Comparison of ENCODE assay signal across 26 cellular contexts in genomic region chr7:12633589-12633988, GRCh38.
"Had no signal": no experiment of that assay in that cellular context is flagged by ENCODE, and none has a peak within 500 bp of the region (broad histone marks: within the 10 kb centered on the region; RNA-seq: fewer than 3 reads in every experiment).

No MANE protein-coding gene starts in this region.

- H3K27me3 ChIP-seq: gastrocnemius medialis, hepatocyte, left lung, right atrium auricular region, sigmoid colon, stomach, thyroid gland had no signal

- H3K27ac Mint-ChIP-seq: endodermal cell; mesothelial cell of epicardium; nephron progenitor cell; stimulated activated memory B cell treated with anti-CD40 and anti-IgM and Interleukin-4, amounts not matched to agents 10 μg/mL and 1 μg/mL and 100 μg/mL, for 72 hours had no signal

- H3K4me3 ChIP-seq: dorsolateral prefrontal cortex, gastrocnemius medialis, heart left ventricle, hepatocyte, left lung, mucosa of descending colon, prostate gland, right atrium auricular region, sigmoid colon, stomach, thyroid gland had no signal

- H3K4me2 ChIP-seq: hepatocyte had no signal

- ATAC-seq: esophagus mucosa; gastrocnemius medialis; heart left ventricle; left cardiac atrium; left lung; mucosa of descending colon; stimulated activated memory B cell treated with anti-CD40 and anti-IgM and Interleukin-4, amounts not matched to agents 10 μg/mL and 1 μg/mL and 100 μg/mL, for 72 hours had no signal

- H3K4me3 Mint-ChIP-seq: endodermal cell; mesothelial cell of epicardium; naive B cell; nephron progenitor cell; stimulated activated memory B cell treated with anti-CD40 and anti-IgM and Interleukin-4, amounts not matched to agents 10 μg/mL and 1 μg/mL and 100 μg/mL, for 72 hours had no signal

- DNase-seq: dorsolateral prefrontal cortex; effector CD4-positive, alpha-beta T cell; endodermal cell; foreskin fibroblast; gastrocnemius medialis; heart left ventricle; left cardiac atrium; left lung; mesenchymal stem cell; mucosa of descending colon; naive B cell; nephron progenitor cell; nucleus accumbens; sigmoid colon; stimulated activated CD4-positive, alpha-beta T cell treated with anti-CD3 and anti-CD28 coated beads, Interleukin-2, amount 100 ng/mL, for 24 hours; stimulated activated CD4-positive, alpha-beta T cell treated with anti-CD3 and anti-CD28 coated beads, Interleukin-4, amount 100 ng/mL, for 24 hours; stomach; thyroid gland; trophoblast cell had no signal

- H3K36me3 ChIP-seq: gastrocnemius medialis, heart left ventricle, left lung, prostate gland, right atrium auricular region, sigmoid colon, stomach, thyroid gland had no signal

- H3K4me1 Mint-ChIP-seq: endodermal cell, nephron progenitor cell had no signal

- H3K4me1 ChIP-seq: gastrocnemius medialis, prostate gland, right atrium auricular region, thyroid gland had no signal

- H3K27ac ChIP-seq: dorsolateral prefrontal cortex, epithelial cell of prostate, gastrocnemius medialis, heart left ventricle, hepatocyte, left lung, prostate gland, right atrium auricular region, sigmoid colon, stomach, thyroid gland had no signal

- H3K36me3 Mint-ChIP-seq: mesothelial cell of epicardium; naive B cell; stimulated activated memory B cell treated with anti-CD40 and anti-IgM and Interleukin-4, amounts not matched to agents 10 μg/mL and 1 μg/mL and 100 μg/mL, for 72 hours had no signal

- H3K9me3 ChIP-seq: gastrocnemius medialis, heart left ventricle, left lung, mucosa of descending colon, prostate gland, right atrium auricular region, sigmoid colon, stomach, thyroid gland had no signal

- H3K9me3 Mint-ChIP-seq: endodermal cell; mesothelial cell of epicardium; naive B cell; nephron progenitor cell; stimulated activated memory B cell treated with anti-CD40 and anti-IgM and Interleukin-4, amounts not matched to agents 10 μg/mL and 1 μg/mL and 100 μg/mL, for 72 hours had no signal
